9 cellular contexts compared by ENCODE assay signal in the genomic region with DNA sequence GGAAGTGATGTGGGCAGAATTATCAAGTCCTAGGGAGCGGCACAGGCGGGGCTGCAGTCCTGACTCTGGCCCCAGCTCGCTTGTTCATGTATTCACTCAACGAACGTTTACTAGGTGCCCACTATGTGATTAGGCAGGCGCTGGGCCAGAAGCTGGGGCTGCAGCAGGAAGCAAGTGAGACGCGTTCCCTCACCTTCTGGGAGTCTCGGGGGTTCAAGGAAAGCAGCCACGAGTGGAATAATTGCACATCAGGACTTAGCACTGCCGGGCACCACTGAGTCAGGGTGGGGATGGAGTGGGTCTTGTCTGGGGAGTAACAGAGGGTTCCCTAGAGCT. TPM values are rescaled to one million over a fixed set of nuclear protein-coding genes. Genes with fewer than 3 reads are reported as not detected.
DNase-seq lines count a peak whose midpoint lies in the region; ATAC-seq, FAIRE-seq and TF ChIP-seq lines count a peak whose summit lies in the region.
"Had no signal": no experiment of that assay in that cellular context is flagged by ENCODE, and none has a peak within 500 bp of the region (broad histone marks: within the 10 kb centered on the region; RNA-seq: fewer than 3 reads in every experiment).

No MANE protein-coding gene starts in this region.

- no peak for ATAC-seq in stimulated activated naive CD8-positive, alpha-beta T cell treated with anti-CD3 and anti-CD28 coated beads, Interleukin-15, Interleukin-2, amounts not matched to agents 100 U/mL and 50 U/mL, for 24 hours
- no peak for ATAC-seq in WTC11
- no peak for ATAC-seq in lower lobe of right lung

- H3K4me1 Mint-ChIP-seq in stimulated activated naive CD8-positive, alpha-beta T cell treated with anti-CD3 and anti-CD28 coated beads, Interleukin-15, Interleukin-2, amounts not matched to agents 100 ng/mL and 50 ng/mL, for 24 hours (ENCODE audit: low read depth): peaks cover 16% of the 10 kb centered on the region
- H3K4me1 Mint-ChIP-seq in WTC11: peaks cover 18% of the 10 kb centered on the region

- H3K4me3 Mint-ChIP-seq in stimulated activated naive CD8-positive, alpha-beta T cell treated with anti-CD3 and anti-CD28 coated beads, Interleukin-15, Interleukin-2, amounts not matched to agents 100 ng/mL and 50 ng/mL, for 24 hours: no peak overlapping the region
- H3K4me3 Mint-ChIP-seq in WTC11: no peak overlapping the region

- POLR2A ChIA-PET in WTC11 (lab: Charles Lee): interaction anchor here (0.6 to 1.5 kb wide), 5 partner anchors 39 to 116 kb away, joined by 3 to 7 read pairs (median 4); no protein-coding TSS in a partner anchor

- H3K4me3 ChIP-seq in lower lobe of right lung (peak overlapping the region; percentile 68), small intestine (ENCODE audit: low read depth in 1 of 2, low read length in 2 of 2) (no peak overlapping the region)

- no peak for FAIRE-seq in small intestine (lab: Jason Lieb, UNC)

- H3K27me3 ChIP-seq in lower lobe of right lung (ENCODE audit: low read depth) (peaks cover 40% of the 10 kb centered on the region), small intestine (ENCODE audit: control insufficient read depth in 2 of 2, insufficient read depth in 2 of 2, low read length in 2 of 2) (peaks cover 0 to 13% of the 10 kb centered on the region in 2 donors)

- H3K27me3 Mint-ChIP-seq in stimulated activated naive CD8-positive, alpha-beta T cell treated with anti-CD3 and anti-CD28 coated beads, Interleukin-15, Interleukin-2, amounts not matched to agents 100 ng/mL and 50 ng/mL, for 24 hours: no peaks in the 10 kb centered on the region
- no peaks in the 10 kb centered on the region; the same call in 1 of the 2 replicates for H3K27me3 Mint-ChIP-seq in WTC11 (ENCODE audit: low read depth)

- TF ChIP-seq CTCF in WTC11 (IDR thresholded peaks at IDR 0.05) (no peak), lower lobe of right lung (IDR thresholded peaks at IDR 0.05) (no peak)

- no peaks in the 10 kb centered on the region for H3K36me3 Mint-ChIP-seq in stimulated activated naive CD8-positive, alpha-beta T cell treated with anti-CD3 and anti-CD28 coated beads, Interleukin-15, Interleukin-2, amounts not matched to agents 100 ng/mL and 50 ng/mL, for 24 hours (ENCODE audit: low read depth)
- H3K36me3 Mint-ChIP-seq in WTC11: no peaks in the 10 kb centered on the region

- no peaks in the 10 kb centered on the region for H3K9me3 Mint-ChIP-seq in stimulated activated naive CD8-positive, alpha-beta T cell treated with anti-CD3 and anti-CD28 coated beads, Interleukin-15, Interleukin-2, amounts not matched to agents 100 ng/mL and 50 ng/mL, for 24 hours
- H3K9me3 Mint-ChIP-seq in WTC11: no peaks in the 10 kb centered on the region

- H3K36me3 ChIP-seq in lower lobe of right lung (no peaks in the 10 kb centered on the region), small intestine (ENCODE audit: control insufficient read depth in 2 of 2, insufficient read depth in 2 of 2, low read length in 2 of 2) (no peaks in the 10 kb centered on the region)

- intact Hi-C loops in lower lobe of right lung (cut with DNase I): no loop called here

- H3K27ac ChIP-seq in lower lobe of right lung: no peak overlapping the region
- H3K27ac ChIP-seq in small intestine (ENCODE audit: low read depth in 1 of 2, low read length in 1 of 2): no peak overlapping the region
- H3K27ac ChIP-seq: foreskin keratinocyte had no signal

- WGBS in small intestine, 3 donors: 35 to 43% (median 38%) methylated on average over 11 of the region's 11 CpGs

- H3K9me3 ChIP-seq in lower lobe of right lung (no peaks in the 10 kb centered on the region), small intestine (ENCODE audit: control insufficient read depth, low read depth) (no peaks in the 10 kb centered on the region)

- H3K27ac Mint-ChIP-seq in stimulated activated naive CD8-positive, alpha-beta T cell treated with anti-CD3 and anti-CD28 coated beads, Interleukin-15, Interleukin-2, amounts not matched to agents 100 ng/mL and 50 ng/mL, for 24 hours: peak overlapping the region; percentile 62
- peak overlapping the region; percentile 51; the same call in 1 of the 2 replicates for H3K27ac Mint-ChIP-seq in WTC11

- H3K4me1 ChIP-seq in lower lobe of right lung (peaks cover 27% of the 10 kb centered on the region), small intestine (ENCODE audit: control insufficient read depth in 2 of 2, insufficient read depth in 1 of 2, low read depth in 1 of 2, low read length in 1 of 2) (no peaks in the 10 kb centered on the region)
- H3K4me1 ChIP-seq: foreskin keratinocyte had no signal

- DNase-seq in stimulated activated naive CD8-positive, alpha-beta T cell treated with anti-CD3 and anti-CD28 coated beads, Interleukin-15, Interleukin-2, amounts not matched to agents 100 U/mL and 50 U/mL, for 24 hours: no peak
- DNase-seq in WTC11 (ENCODE audit: low spot score) (no peak), lower lobe of right lung (no peak), small intestine (no peak), iPS-NIHi11 (ENCODE audit: low spot score) (no peak), NK-92 (lab: John Stamatoyannopoulos, UW; ENCODE audit: unreplicated experiment) (no peak), HT-29 (ENCODE audit: low spot score) (no peak)

- CTCF ChIA-PET in WTC11 (lab: Charles Lee): interaction anchor here (0.6 to 1.5 kb wide), 11 partner anchors 12 to 163 kb away, joined by 3 to 12 read pairs (median 4); no protein-coding TSS in a partner anchor

TF ChIP-seq in WTC11, 78 proteins besides CTCF, POLR2A, EP300 and RAD21 (continues in another document):
- no peak for TF ChIP-seq TEAD1 (CRISPR knock-in tag; IDR thresholded peaks at IDR 0.05)
- no peak for TF ChIP-seq GTF2I (CRISPR knock-in tag; conservative IDR thresholded peaks at IDR 0.05)
- TF ChIP-seq USF1 (CRISPR knock-in tag; IDR thresholded peaks at IDR 0.05): no peak
- TF ChIP-seq, protein P1, sequence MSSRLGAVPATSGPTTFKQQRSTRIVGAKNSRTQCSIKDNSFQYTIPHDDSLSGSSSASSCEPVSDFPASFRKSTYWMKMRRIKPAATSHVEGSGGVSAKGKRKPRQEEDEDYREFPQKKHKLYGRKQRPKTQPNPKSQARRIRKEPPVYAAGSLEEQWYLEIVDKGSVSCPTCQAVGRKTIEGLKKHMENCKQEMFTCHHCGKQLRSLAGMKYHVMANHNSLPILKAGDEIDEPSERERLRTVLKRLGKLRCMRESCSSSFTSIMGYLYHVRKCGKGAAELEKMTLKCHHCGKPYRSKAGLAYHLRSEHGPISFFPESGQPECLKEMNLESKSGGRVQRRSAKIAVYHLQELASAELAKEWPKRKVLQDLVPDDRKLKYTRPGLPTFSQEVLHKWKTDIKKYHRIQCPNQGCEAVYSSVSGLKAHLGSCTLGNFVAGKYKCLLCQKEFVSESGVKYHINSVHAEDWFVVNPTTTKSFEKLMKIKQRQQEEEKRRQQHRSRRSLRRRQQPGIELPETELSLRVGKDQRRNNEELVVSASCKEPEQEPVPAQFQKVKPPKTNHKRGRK (CRISPR knock-in tag; IDR thresholded peaks at IDR 0.05; ENCODE audit: borderline replicate concordance): no peak
- no peak for TF ChIP-seq ZNF416 (CRISPR knock-in tag; IDR thresholded peaks at IDR 0.05)
- TF ChIP-seq KAT7 (CRISPR knock-in tag; IDR thresholded peaks at IDR 0.05; ENCODE audit: borderline replicate concordance): no peak
- no peak for TF ChIP-seq TCF7 (CRISPR knock-in tag; IDR thresholded peaks at IDR 0.05; ENCODE audit: low read depth)
- no peak for TF ChIP-seq CREB1 (CRISPR knock-in tag; IDR thresholded peaks at IDR 0.05)
- TF ChIP-seq ZNF396 (CRISPR knock-in tag; IDR thresholded peaks at IDR 0.05; ENCODE audit: borderline replicate concordance): no peak
- no peak for TF ChIP-seq SOX15 (CRISPR knock-in tag; IDR thresholded peaks at IDR 0.05)
- TF ChIP-seq, protein P2, sequence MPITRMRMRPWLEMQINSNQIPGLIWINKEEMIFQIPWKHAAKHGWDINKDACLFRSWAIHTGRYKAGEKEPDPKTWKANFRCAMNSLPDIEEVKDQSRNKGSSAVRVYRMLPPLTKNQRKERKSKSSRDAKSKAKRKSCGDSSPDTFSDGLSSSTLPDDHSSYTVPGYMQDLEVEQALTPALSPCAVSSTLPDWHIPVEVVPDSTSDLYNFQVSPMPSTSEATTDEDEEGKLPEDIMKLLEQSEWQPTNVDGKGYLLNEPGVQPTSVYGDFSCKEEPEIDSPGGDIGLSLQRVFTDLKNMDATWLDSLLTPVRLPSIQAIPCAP (CRISPR knock-in tag; IDR thresholded peaks at IDR 0.05): no peak
- no peak for TF ChIP-seq SMAD4 (CRISPR knock-in tag; IDR thresholded peaks at IDR 0.05)
- no peak for TF ChIP-seq ZBTB21 (CRISPR knock-in tag; IDR thresholded peaks at IDR 0.05; ENCODE audit: borderline replicate concordance)
- TF ChIP-seq TEAD4 (CRISPR knock-in tag; IDR thresholded peaks at IDR 0.05): no peak
- TF ChIP-seq NR1H2 (CRISPR knock-in tag; IDR thresholded peaks at IDR 0.05): no peak

RNA-seq across cellular contexts. Expression of gene LMTK3, which starts 2.5 kb away (rescaled TPM):
- total RNA-seq in WTC11 (2021) (15.9 to 19.4 TPM (median 19.1 TPM) in 3 replicates), lower lobe of right lung (7.1 TPM)
- 1 to 10 TPM; 3.6 to 7.3 (median 6.9) TPM for polyA plus RNA-seq in small intestine
- total RNA-seq in HT-29 (2014; rRNA removed; shearing (Covaris generic)): 11.4 and 12.2 TPM in 2 replicates

RNA-seq across cellular contexts. Expression of gene SULT2B1, which starts 37.9 kb away (rescaled TPM):
- total RNA-seq in WTC11 (2021): 0.96 to 2.1 TPM (median 1.3 TPM) in 3 replicates
- 14.4 TPM for total RNA-seq in lower lobe of right lung
- 10 to 100 TPM; 12.0 to 28.1 (median 12.5) TPM for polyA plus RNA-seq in small intestine
- total RNA-seq in HT-29 (2014; rRNA removed; shearing (Covaris generic)): 48.6 and 55.3 TPM in 2 replicates

RNA-seq across cellular contexts. Expression of gene CYTH2, which starts 44.9 kb away (rescaled TPM):
- total RNA-seq in WTC11 (2021) (70.4 to 72.6 TPM (median 71.9 TPM) in 3 replicates), lower lobe of right lung (75.2 TPM)
- polyA plus RNA-seq in small intestine: 10 to 100 TPM; 44.3 to 55.1 (median 54.6) TPM
- total RNA-seq in HT-29 (2014; rRNA removed; shearing (Covaris generic)): 145 and 154 TPM in 2 replicates

RNA-seq across cellular contexts. Expression of gene KCNJ14, which starts 58.7 kb away (rescaled TPM):
- total RNA-seq in WTC11 (2021) (1.1 to 1.4 TPM (median 1.1 TPM) in 3 replicates), lower lobe of right lung (0.71 TPM)
- under 1 TPM; 0.22 to 0.43 (median 0.27) TPM for polyA plus RNA-seq in small intestine
- 2.7 and 3.6 TPM in 2 replicates for total RNA-seq in HT-29 (2014; rRNA removed; shearing (Covaris generic))
